8 cellular contexts compared by ENCODE assay signal in genomic region chr4:2795558-2796260, GRCh38. TPM values are rescaled to one million over a fixed set of nuclear protein-coding genes. Genes with fewer than 3 reads are reported as not detected.
DNase-seq lines count a peak whose midpoint lies in the region; ATAC-seq and TF ChIP-seq lines count a peak whose summit lies in the region.

No MANE protein-coding gene starts in this region.

- no peaks in the 10 kb centered on the region for H3K36me3 ChIP-seq in liver (ENCODE audit: control insufficient read depth in 4 of 4, insufficient read depth in 3 of 4, low read depth in 1 of 4, low read length in 3 of 4)

- ATAC-seq in activated CD4-positive, CD25-positive, alpha-beta regulatory T cell treated with anti-CD3 and anti-CD28 coated beads, Interleukin-2, amount 50 U/mL, for 24 hours = no peak
- no peak for ATAC-seq in HG03196 (IDR thresholded peaks at IDR 0.05; ENCODE audit: unreplicated experiment)

- peak overlapping the region; percentile 80 for H3K4me3 ChIP-seq in coronary artery
- peak overlapping the region in 1 of 3 donors; percentile 75 for H3K4me3 ChIP-seq in liver (ENCODE audit: low read depth in 1 of 3, low read length in 3 of 3)

- DNase-seq in activated CD4-positive, CD25-positive, alpha-beta regulatory T cell treated with anti-CD3 and anti-CD28 coated beads, Interleukin-2, amount 50 U/mL, for 72 hours = peak; percentile 27
- no peak for DNase-seq in coronary artery (ENCODE audit: low spot score)
- DNase-seq in substantia nigra (lab: John Stamatoyannopoulos, UW) = no peak
- no peak for DNase-seq in AG20443 (ENCODE audit: low spot score)
- no peak for DNase-seq in NCI-H2107 treated with DMSO at 0.1 percent for 48 hours (lab: John Stamatoyannopoulos, UW; ENCODE audit: unreplicated experiment)

- TF ChIP-seq CTCF in coronary artery (IDR thresholded peaks at IDR 0.05) (no peak), liver (IDR thresholded peaks at IDR 0.05; ENCODE audit: low read depth, low read length, missing input control) (no peak)

- H3K27ac ChIP-seq in coronary artery = peak overlapping the region in 1 of 2 donors; percentile 85
- peak overlapping the region; percentile 90 to 96 for H3K27ac ChIP-seq in liver (ENCODE audit: low read depth in 1 of 2, low read length in 2 of 2)
- peak overlapping the region; percentile 78 for H3K27ac ChIP-seq in substantia nigra (ENCODE audit: low read depth, low read length, poor library complexity, severe bottlenecking)

- peaks cover 52 to 90% (median 81%) of the 10 kb centered on the region in 4 donors for H3K4me1 ChIP-seq in liver (ENCODE audit: control insufficient read depth in 4 of 4, insufficient read depth in 4 of 4, low read length in 3 of 4)

- H3K9me3 ChIP-seq in liver (ENCODE audit: control insufficient read depth in 4 of 4, low read length in 3 of 4) = no peaks in the 10 kb centered on the region

- H3K9ac ChIP-seq in liver (ENCODE audit: low read depth in 1 of 2, low read length in 2 of 2) = peak overlapping the region; percentile 3 to 16

- TF ChIP-seq RAD21 in liver (IDR thresholded peaks at IDR 0.05) = no peak

- H3K27me3 ChIP-seq in liver (ENCODE audit: control insufficient read depth in 4 of 4, insufficient read depth in 4 of 4, low read length in 3 of 4) = no peaks in the 10 kb centered on the region

- 63% methylated on average over 24 of the region's 24 CpGs for WGBS in liver

TF ChIP-seq in liver, 16 proteins besides CTCF, POLR2A, EP300 and RAD21:
- TF ChIP-seq EGR1 (IDR thresholded peaks at IDR 0.05; ENCODE audit: low read depth in 2 of 2) (no peak), HNF4G (IDR thresholded peaks at IDR 0.05) (no peak), MAX (IDR thresholded peaks at IDR 0.05) (no peak), SP1 (IDR thresholded peaks at IDR 0.05) (no peak), FOXA2 (IDR thresholded peaks at IDR 0.05) (no peak), HNF4A (conservative IDR thresholded peaks at IDR 0.05) (no peak), GABPA (IDR thresholded peaks at IDR 0.05 in 1 of 2, conservative IDR thresholded peaks at IDR 0.05 in 1 of 2) (no peak), JUND (IDR thresholded peaks at IDR 0.05) (no peak), FOXA1 (IDR thresholded peaks at IDR 0.05) (no peak), NR2F2 (IDR thresholded peaks at IDR 0.05) (no peak), YY1 (IDR thresholded peaks at IDR 0.05) (no peak), ATF3 (IDR thresholded peaks at IDR 0.05) (no peak), RXRA (IDR thresholded peaks at IDR 0.05) (no peak), TAF1 (conservative IDR thresholded peaks at IDR 0.05) (no peak)
- TF ChIP-seq, protein P1, sequence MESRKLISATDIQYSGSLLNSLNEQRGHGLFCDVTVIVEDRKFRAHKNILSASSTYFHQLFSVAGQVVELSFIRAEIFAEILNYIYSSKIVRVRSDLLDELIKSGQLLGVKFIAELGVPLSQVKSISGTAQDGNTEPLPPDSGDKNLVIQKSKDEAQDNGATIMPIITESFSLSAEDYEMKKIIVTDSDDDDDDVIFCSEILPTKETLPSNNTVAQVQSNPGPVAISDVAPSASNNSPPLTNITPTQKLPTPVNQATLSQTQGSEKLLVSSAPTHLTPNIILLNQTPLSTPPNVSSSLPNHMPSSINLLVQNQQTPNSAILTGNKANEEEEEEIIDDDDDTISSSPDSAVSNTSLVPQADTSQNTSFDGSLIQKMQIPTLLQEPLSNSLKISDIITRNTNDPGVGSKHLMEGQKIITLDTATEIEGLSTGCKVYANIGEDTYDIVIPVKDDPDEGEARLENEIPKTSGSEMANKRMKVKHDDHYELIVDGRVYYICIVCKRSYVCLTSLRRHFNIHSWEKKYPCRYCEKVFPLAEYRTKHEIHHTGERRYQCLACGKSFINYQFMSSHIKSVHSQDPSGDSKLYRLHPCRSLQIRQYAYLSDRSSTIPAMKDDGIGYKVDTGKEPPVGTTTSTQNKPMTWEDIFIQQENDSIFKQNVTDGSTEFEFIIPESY (IDR thresholded peaks at IDR 0.05) = no peak
- TF ChIP-seq, protein P2, sequence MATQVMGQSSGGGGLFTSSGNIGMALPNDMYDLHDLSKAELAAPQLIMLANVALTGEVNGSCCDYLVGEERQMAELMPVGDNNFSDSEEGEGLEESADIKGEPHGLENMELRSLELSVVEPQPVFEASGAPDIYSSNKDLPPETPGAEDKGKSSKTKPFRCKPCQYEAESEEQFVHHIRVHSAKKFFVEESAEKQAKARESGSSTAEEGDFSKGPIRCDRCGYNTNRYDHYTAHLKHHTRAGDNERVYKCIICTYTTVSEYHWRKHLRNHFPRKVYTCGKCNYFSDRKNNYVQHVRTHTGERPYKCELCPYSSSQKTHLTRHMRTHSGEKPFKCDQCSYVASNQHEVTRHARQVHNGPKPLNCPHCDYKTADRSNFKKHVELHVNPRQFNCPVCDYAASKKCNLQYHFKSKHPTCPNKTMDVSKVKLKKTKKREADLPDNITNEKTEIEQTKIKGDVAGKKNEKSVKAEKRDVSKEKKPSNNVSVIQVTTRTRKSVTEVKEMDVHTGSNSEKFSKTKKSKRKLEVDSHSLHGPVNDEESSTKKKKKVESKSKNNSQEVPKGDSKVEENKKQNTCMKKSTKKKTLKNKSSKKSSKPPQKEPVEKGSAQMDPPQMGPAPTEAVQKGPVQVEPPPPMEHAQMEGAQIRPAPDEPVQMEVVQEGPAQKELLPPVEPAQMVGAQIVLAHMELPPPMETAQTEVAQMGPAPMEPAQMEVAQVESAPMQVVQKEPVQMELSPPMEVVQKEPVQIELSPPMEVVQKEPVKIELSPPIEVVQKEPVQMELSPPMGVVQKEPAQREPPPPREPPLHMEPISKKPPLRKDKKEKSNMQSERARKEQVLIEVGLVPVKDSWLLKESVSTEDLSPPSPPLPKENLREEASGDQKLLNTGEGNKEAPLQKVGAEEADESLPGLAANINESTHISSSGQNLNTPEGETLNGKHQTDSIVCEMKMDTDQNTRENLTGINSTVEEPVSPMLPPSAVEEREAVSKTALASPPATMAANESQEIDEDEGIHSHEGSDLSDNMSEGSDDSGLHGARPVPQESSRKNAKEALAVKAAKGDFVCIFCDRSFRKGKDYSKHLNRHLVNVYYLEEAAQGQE (IDR thresholded peaks at IDR 0.05) = no peak

RNA-seq across cellular contexts. Expression of gene SH3BP2, which starts 2.8 kb away (rescaled TPM):
- 10 to 100 TPM; 17.9 to 80.2 TPM for total RNA-seq in liver
- polyA plus RNA-seq in liver = 10 to 100 TPM; 22.6 to 54.4 TPM

RNA-seq across cellular contexts. Expression of gene TNIP2, which starts 39.6 kb away (rescaled TPM):
- total RNA-seq in liver = 10 to 100 TPM; 10.5 to 20.7 TPM
- 10 to 100 TPM; 11.8 to 15.1 TPM for polyA plus RNA-seq in liver

RNA-seq across cellular contexts. Expression of gene ADD1, which starts 47.9 kb away (rescaled TPM):
- total RNA-seq in liver = 100 to 1,000 TPM in 1 of 2 donors, 10 to 100 TPM in 1; 95.5 to 142 TPM
- 10 to 100 TPM; 62.2 to 71.3 TPM for polyA plus RNA-seq in liver
